In the genomic region with DNA sequence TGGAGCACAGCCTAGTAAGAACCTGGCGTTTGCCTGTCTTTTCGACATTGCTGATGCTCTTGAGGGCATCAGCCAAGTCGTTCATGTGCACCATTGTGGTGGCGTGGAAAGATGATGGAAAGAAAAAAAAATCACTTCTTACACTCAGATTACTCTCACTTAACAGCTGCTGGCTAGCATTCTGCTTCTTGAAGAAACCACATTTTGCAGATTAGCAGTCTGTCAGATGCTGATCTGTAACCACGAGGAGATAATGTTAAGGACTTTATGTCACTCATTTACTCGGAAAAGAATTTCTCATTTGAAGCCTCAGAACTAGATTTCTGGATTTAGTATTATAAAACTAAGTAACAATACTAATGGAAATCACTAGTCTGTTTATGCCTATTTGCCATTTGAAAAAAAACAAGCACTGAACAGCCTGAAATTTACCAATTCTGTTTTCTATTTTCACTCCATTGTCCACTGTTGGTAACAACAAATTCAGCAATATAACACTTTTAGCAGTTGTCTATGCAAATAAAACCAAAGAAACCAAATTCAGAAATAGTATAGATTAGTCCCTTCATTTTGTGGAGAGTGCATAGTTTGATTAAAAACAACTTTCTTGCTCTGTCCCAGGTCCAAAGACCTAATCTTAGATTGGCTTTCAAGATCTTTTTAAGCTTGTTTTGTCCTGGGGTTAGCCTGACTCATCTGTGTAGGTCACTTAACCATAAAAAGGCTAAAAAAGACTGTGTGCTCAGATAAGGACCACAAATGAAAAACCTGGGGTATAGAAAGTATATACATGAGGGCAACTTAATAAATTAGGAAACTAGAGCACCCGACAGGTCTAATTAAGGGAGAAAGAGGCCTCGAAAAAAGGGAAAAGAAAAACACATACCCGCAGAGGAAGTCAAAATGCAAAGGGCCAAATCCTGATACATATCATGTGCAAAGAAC, we compare ENCODE assay signal across 10 cellular contexts.
A peak's percentile ranks its signal among the peaks of the same experiment; 100 is the strongest.
DNase-seq lines count a peak whose midpoint lies in the region; ATAC-seq, FAIRE-seq and TF ChIP-seq lines count a peak whose summit lies in the region.
"Had no signal": no experiment of that assay in that cellular context is flagged by ENCODE, and none has a peak within 500 bp of the region (broad histone marks: within the 10 kb centered on the region; RNA-seq: fewer than 3 reads in every experiment).

No MANE protein-coding gene starts in this region.

- ATAC-seq in GM21786 (IDR thresholded peaks at IDR 0.05; ENCODE audit: unreplicated experiment) = peak; percentile 90
- no peak for ATAC-seq in activated CD4-positive, alpha-beta T cell treated with anti-CD3 and anti-CD28 coated beads for 36 hours
- ATAC-seq: effector memory CD8-positive, alpha-beta T cell had no signal

- DNase-seq in GM18507 (ENCODE audit: extremely low spot score, insufficient read length, low read depth) = no peak
- DNase-seq in LHCN-M2 (ENCODE audit: low read depth) = peak; percentile 56
- DNase-seq in mesothelial cell of epicardium (ENCODE audit: low spot score in 2 of 2, unreplicated experiment in 2 of 2) = no peak
- DNase-seq in NCI-H69 (lab: John Stamatoyannopoulos, UW) = no peak
- DNase-seq in occipital lobe (lab: John Stamatoyannopoulos, UW) = no peak
- no peak for DNase-seq in activated CD4-positive, alpha-beta T cell treated with anti-CD3 and anti-CD28 coated beads for 36 hours
- DNase-seq in NAMALWA (ENCODE audit: low spot score) = no peak
- DNase-seq: effector memory CD8-positive, alpha-beta T cell; SJCRH30 had no signal

- peak overlapping the region; percentile 11 for H3K27ac Mint-ChIP-seq in mesothelial cell of epicardium
- no peak overlapping the region for H3K27ac Mint-ChIP-seq in activated CD4-positive, alpha-beta T cell treated with anti-CD3 and anti-CD28 coated beads for 36 hours

- H3K27me3 Mint-ChIP-seq in mesothelial cell of epicardium (ENCODE audit: low read depth) = no peaks in the 10 kb centered on the region
- no peaks in the 10 kb centered on the region for H3K27me3 Mint-ChIP-seq in activated CD4-positive, alpha-beta T cell treated with anti-CD3 and anti-CD28 coated beads for 36 hours
- H3K27me3 Mint-ChIP-seq: effector memory CD8-positive, alpha-beta T cell had no signal

- H3K4me3 Mint-ChIP-seq in mesothelial cell of epicardium = no peak overlapping the region
- H3K4me3 Mint-ChIP-seq in activated CD4-positive, alpha-beta T cell treated with anti-CD3 and anti-CD28 coated beads for 36 hours = no peak overlapping the region
- H3K4me3 Mint-ChIP-seq: effector memory CD8-positive, alpha-beta T cell had no signal

- intact Hi-C loops in activated CD4-positive, alpha-beta T cell treated with anti-CD3 and anti-CD28 coated beads for 36 hours (cut with DNase I, micrococcal nuclease) = no loop called here

- H3K9me3 Mint-ChIP-seq in mesothelial cell of epicardium = peaks cover 2% of the 10 kb centered on the region
- no peaks in the 10 kb centered on the region for H3K9me3 Mint-ChIP-seq in activated CD4-positive, alpha-beta T cell treated with anti-CD3 and anti-CD28 coated beads for 36 hours (ENCODE audit: low read depth)
- H3K9me3 Mint-ChIP-seq: effector memory CD8-positive, alpha-beta T cell had no signal

- POLR2A ChIA-PET in activated CD4-positive, alpha-beta T cell treated with anti-CD3 and anti-CD28 coated beads for 36 hours (lab: Charles Lee) = interaction anchor here (0.6 kb wide), 1 partner anchor 407 kb away, joined by 4 read pairs; no protein-coding TSS in a partner anchor

- CTCF ChIA-PET in activated CD4-positive, alpha-beta T cell treated with anti-CD3 and anti-CD28 coated beads for 36 hours (lab: Charles Lee) = interaction anchor here (0.6 to 1.8 kb wide), 3 partner anchors 10 to 119 kb away, joined by 3 to 5 read pairs (median 3); no protein-coding TSS in a partner anchor

- peaks cover 13% of the 10 kb centered on the region for H3K4me1 Mint-ChIP-seq in mesothelial cell of epicardium
- H3K4me1 Mint-ChIP-seq in activated CD4-positive, alpha-beta T cell treated with anti-CD3 and anti-CD28 coated beads for 36 hours = peaks cover 26% of the 10 kb centered on the region

- peak; percentile 92 for FAIRE-seq in GM18507 (lab: Jason Lieb, UNC)

- no peak for TF ChIP-seq CTCF in mesothelial cell of epicardium (IDR thresholded peaks at IDR 0.05; ENCODE audit: unreplicated experiment)

- peaks cover 15% of the 10 kb centered on the region for H3K36me3 Mint-ChIP-seq in mesothelial cell of epicardium
- H3K36me3 Mint-ChIP-seq in activated CD4-positive, alpha-beta T cell treated with anti-CD3 and anti-CD28 coated beads for 36 hours (ENCODE audit: low read depth) = peaks cover 5% of the 10 kb centered on the region
